In the genomic region with DNA sequence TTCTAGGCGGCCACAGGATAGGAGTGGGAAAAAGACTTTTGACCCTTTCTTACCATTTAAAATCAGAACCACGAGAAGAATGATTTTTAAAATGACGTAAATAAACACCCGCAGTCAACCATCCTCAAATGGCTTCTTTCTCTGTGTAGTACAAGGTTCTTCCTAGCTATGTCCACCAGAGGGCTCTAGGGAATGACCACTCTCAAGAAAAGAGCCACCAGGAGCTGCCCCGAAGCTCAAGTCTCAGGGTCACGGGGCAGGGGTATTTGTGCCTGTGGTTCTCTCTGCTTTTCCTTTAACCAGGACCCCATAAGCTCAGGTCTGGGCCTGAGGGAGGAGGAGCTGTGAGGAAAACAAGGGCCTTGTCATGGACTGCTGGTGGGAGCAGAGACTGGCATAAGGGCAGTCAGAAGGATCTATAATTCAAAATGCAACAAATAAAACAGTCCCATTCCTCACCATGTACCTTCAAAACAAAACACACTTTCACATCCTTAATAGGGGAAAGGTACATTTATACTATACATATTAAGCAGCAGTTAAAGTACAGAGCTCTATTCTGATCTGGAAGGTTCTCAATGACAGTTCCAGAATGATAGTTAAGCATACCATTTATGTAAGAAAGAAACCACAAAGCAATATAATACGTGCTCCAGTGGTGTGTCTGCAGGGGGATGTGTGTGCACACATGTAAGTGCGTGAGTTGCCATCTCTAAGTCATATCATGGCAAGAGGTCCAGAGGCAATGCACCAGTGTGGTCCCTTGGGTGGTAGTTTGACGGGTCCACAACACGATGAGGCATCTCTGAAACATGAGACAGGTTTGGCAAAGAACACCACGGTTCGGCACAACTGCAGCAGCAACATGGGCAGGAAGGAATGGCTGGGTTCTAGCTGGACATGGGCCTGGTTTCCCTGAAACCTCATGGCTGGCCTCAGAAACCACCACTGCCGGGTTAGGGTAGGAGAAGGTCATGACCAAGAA, we compare ENCODE assay signal across 10 cellular contexts. TPM values are rescaled to one million over a fixed set of nuclear protein-coding genes. Genes with fewer than 3 reads are reported as not detected.
A peak's percentile ranks its signal among the peaks of the same experiment; 100 is the strongest.
DNase-seq lines count a peak whose midpoint lies in the region; ATAC-seq and TF ChIP-seq lines count a peak whose summit lies in the region.
"Had no signal": no experiment of that assay in that cellular context is flagged by ENCODE, and none has a peak within 500 bp of the region (broad histone marks: within the 10 kb centered on the region; RNA-seq: fewer than 3 reads in every experiment).

No MANE protein-coding gene starts in this region.

- H3K36me3 ChIP-seq in GM23248 (ENCODE audit: low read depth) = no peaks in the 10 kb centered on the region

- no peaks in the 10 kb centered on the region for H3K79me2 ChIP-seq in GM23248 (ENCODE audit: insufficient read depth)

- H3K27me3 Mint-ChIP-seq in activated CD4-positive, alpha-beta memory T cell treated with anti-CD3 and anti-CD28 coated beads, Interleukin-2, amount 10 ng/mL, durations not matched to agents 7 days and 5 days = no peaks in the 10 kb centered on the region

- H3K36me3 Mint-ChIP-seq in activated naive CD4-positive, alpha-beta T cell treated with anti-CD3 and anti-CD28 coated beads, Interleukin-2, amount 50 U/mL, for 72 hours = peaks cover 0 to 4% of the 10 kb centered on the region in 2 donors
- H3K36me3 Mint-ChIP-seq in activated CD4-positive, alpha-beta memory T cell treated with anti-CD3 and anti-CD28 coated beads, Interleukin-2, amount 10 ng/mL, durations not matched to agents 7 days and 5 days (ENCODE audit: low read depth) = no peaks in the 10 kb centered on the region

- no peak for ATAC-seq in activated naive CD4-positive, alpha-beta T cell treated with anti-CD3 and anti-CD28 coated beads, Interleukin-2, amount 50 U/mL, for 72 hours
- ATAC-seq in GM19467 (IDR thresholded peaks at IDR 0.05; ENCODE audit: unreplicated experiment) (no peak), GM18502 (IDR thresholded peaks at IDR 0.05; ENCODE audit: poor library complexity, unreplicated experiment) (no peak)

- H3K27ac Mint-ChIP-seq in activated naive CD4-positive, alpha-beta T cell treated with anti-CD3 and anti-CD28 coated beads, Interleukin-2, amount 50 U/mL, for 72 hours = no peak overlapping the region
- no peak overlapping the region for H3K27ac Mint-ChIP-seq in activated CD4-positive, alpha-beta memory T cell treated with anti-CD3 and anti-CD28 coated beads, Interleukin-2, amount 10 ng/mL, durations not matched to agents 7 days and 5 days

- H3K9me3 ChIP-seq in GM23248 (ENCODE audit: low read depth) = no peaks in the 10 kb centered on the region

- POLR2A ChIA-PET in activated CD4-positive, alpha-beta memory T cell treated with anti-CD3 and anti-CD28 coated beads, Interleukin-2, amount 10 ng/mL, durations not matched to agents 7 days and 5 days (lab: Charles Lee) = no interaction called here

- H3K27me3 ChIP-seq in GM23248 (replicated peaks; ENCODE audit: insufficient read depth) = no peaks in the 10 kb centered on the region

- peak; percentile 58 for DNase-seq in GM23248
- peak; percentile 13 for DNase-seq in SK-N-DZ (ENCODE audit: low spot score)
- DNase-seq in hepatic stellate cell (ENCODE audit: low spot score) = peak; percentile 57
- no peak for DNase-seq in activated naive CD4-positive, alpha-beta T cell treated with anti-CD3 and anti-CD28 coated beads, Interleukin-2, amount 50 U/mL, for 72 hours (ENCODE audit: low spot score in 2 of 2)
- DNase-seq in activated CD4-positive, alpha-beta memory T cell treated with anti-CD3 and anti-CD28 coated beads, Interleukin-2, amount 10 ng/mL, durations not matched to agents 7 days and 5 days = no peak
- DNase-seq: activated naive CD4-positive, alpha-beta T cell; DND-41 had no signal

- H3K27ac ChIP-seq in 22Rv1 (no peak overlapping the region), GM23248 (no peak overlapping the region)

- H3K4me1 Mint-ChIP-seq in activated CD4-positive, alpha-beta memory T cell treated with anti-CD3 and anti-CD28 coated beads, Interleukin-2, amount 10 ng/mL, durations not matched to agents 7 days and 5 days = no peaks in the 10 kb centered on the region

- H3K9me3 Mint-ChIP-seq in activated naive CD4-positive, alpha-beta T cell treated with anti-CD3 and anti-CD28 coated beads, Interleukin-2, amount 50 U/mL, for 72 hours = peaks cover 5 to 17% of the 10 kb centered on the region in 2 donors
- H3K9me3 Mint-ChIP-seq in activated CD4-positive, alpha-beta memory T cell treated with anti-CD3 and anti-CD28 coated beads, Interleukin-2, amount 10 ng/mL, durations not matched to agents 7 days and 5 days = peaks cover 9% of the 10 kb centered on the region

- no peak overlapping the region for H3K4me3 ChIP-seq in GM23248

- no peak overlapping the region for H3K9ac ChIP-seq in GM23248

- no peaks in the 10 kb centered on the region for H3K9me2 ChIP-seq in GM23248 (ENCODE audit: insufficient read depth)

- TF ChIP-seq CTCF in 22Rv1 (IDR thresholded peaks at IDR 0.05) = peak; percentile 52

- no peak overlapping the region for H3K4me2 ChIP-seq in GM23248 (ENCODE audit: unreplicated experiment)

- 66 to 67% methylated on average over 13 of the region's 13 CpGs for WGBS in GM23248 (ENCODE audit: low coverage in 1 of 2, low lambda C conversion rate in 2 of 2, missing lambda C conversion rate in 2 of 2), 2 experiments

- no peaks in the 10 kb centered on the region for H3K4me1 ChIP-seq in GM23248 (ENCODE audit: insufficient read depth)

- no peaks in the 10 kb centered on the region for H4K20me1 ChIP-seq in GM23248 (ENCODE audit: insufficient read depth)

- no peak overlapping the region for H3K4me3 Mint-ChIP-seq in activated CD4-positive, alpha-beta memory T cell treated with anti-CD3 and anti-CD28 coated beads, Interleukin-2, amount 10 ng/mL, durations not matched to agents 7 days and 5 days

- H3F3A ChIP-seq in GM23248 (ENCODE audit: insufficient read depth) = no peaks in the 10 kb centered on the region

- CTCF ChIA-PET in activated CD4-positive, alpha-beta memory T cell treated with anti-CD3 and anti-CD28 coated beads, Interleukin-2, amount 10 ng/mL, durations not matched to agents 7 days and 5 days (lab: Charles Lee) = interaction anchor here (0.6 kb wide), 1 partner anchor 186 kb away, joined by 5 read pairs; no protein-coding TSS in a partner anchor

- in situ Hi-C loops in GM23248 (cut with MboI) = no loop called here

- no peak overlapping the region; the same call in 1 of the 2 replicates for H2AFZ ChIP-seq in GM23248

RNA-seq across cellular contexts. Expression of a gene that starts 18.6 kb away (rescaled TPM):
- total RNA-seq in GM23248 (2014; rRNA removed; shearing (Covaris generic)) = 0.11 TPM in 1 of 2 replicates, not detected in the other
- 0.43 and 0.51 TPM in 2 replicates for polyA plus RNA-seq in GM23248 (2016; fragmentation: Nextera tagmentation; extraction: Ambion mirVana)
- not detected in 2 replicates for polyA plus RNA-seq in SK-N-DZ (2014; cell fraction: cytosol; rRNA removed)
- not detected in 2 replicates for polyA plus RNA-seq in SK-N-DZ (2014; cell fraction: nucleus; rRNA removed)
- not detected for total RNA-seq in activated naive CD4-positive, alpha-beta T cell treated with anti-CD3 and anti-CD28 coated beads, Interleukin-2, amount 50 U/mL, for 72 hours
- total RNA-seq in activated CD4-positive, alpha-beta memory T cell treated with anti-CD3 and anti-CD28 coated beads, Interleukin-2, amount 10 ng/mL, durations not matched to agents 7 days and 5 days = not detected

Comparison
In these comparisons a context has a peak if more than half of its experiments do, and no peak if none do; other contexts are left out.
1. DNase-seq: peak in GM23248 (single experiment), SK-N-DZ (single experiment) and hepatic stellate cell (single experiment); none in activated naive CD4-positive, alpha-beta T cell treated with anti-CD3 and anti-CD28 coated beads, Interleukin-2, amount 50 U/mL, for 72 hours (0 of 2) and activated CD4-positive, alpha-beta memory T cell treated with anti-CD3 and anti-CD28 coated beads, Interleukin-2, amount 10 ng/mL, durations not matched to agents 7 days and 5 days (single experiment).